Comparison of ENCODE assay signal across 8 cellular contexts in genomic region chr10:110007701-110008517, GRCh38. TPM values are rescaled to one million over a fixed set of nuclear protein-coding genes. Genes with fewer than 3 reads are reported as not detected.
DNase-seq lines count a peak whose midpoint lies in the region; ATAC-seq, FAIRE-seq and TF ChIP-seq lines count a peak whose summit lies in the region.

ADD3 (plus strand) TSS chr10:110007984; CDS start chr10:110100654, 92,670 bp downstream.

- peak within 1 kb of the TSS; percentile 76 for H3K9ac ChIP-seq in iPS-20b (ENCODE audit: low read depth, low read length)

- TF ChIP-seq CTCF in WERI-Rb-1 (IDR thresholded peaks at IDR 0.05; ENCODE audit: low read depth, low read length) (no peak), breast epithelium (IDR thresholded peaks at IDR 0.05) (no peak)

- ATAC-seq in GM18517 (IDR thresholded peaks at IDR 0.05; ENCODE audit: unreplicated experiment) = peak; percentile 49
- ATAC-seq in HG03039 (IDR thresholded peaks at IDR 0.05; ENCODE audit: unreplicated experiment) = peak; percentile 58

- DNase-seq in 8988T (peak; percentile 75), NCI-H2171 (lab: John Stamatoyannopoulos, UW) (peak; percentile 93), WERI-Rb-1 (peak; percentile 98), breast epithelium (ENCODE audit: low spot score in 2 of 2) (peak; percentile 86), small intestine (peak; percentile 90)

- peak within 1 kb of the TSS; percentile 70 for H3K4me3 ChIP-seq in WERI-Rb-1 (ENCODE audit: low read depth, low read length)
- peak within 1 kb of the TSS; percentile 85 to 99 (median 97) for H3K4me3 ChIP-seq in breast epithelium
- H3K4me3 ChIP-seq in iPS-20b (ENCODE audit: low read length) = peak within 1 kb of the TSS; percentile 91
- H3K4me3 ChIP-seq in small intestine (ENCODE audit: low read depth in 1 of 2, low read length in 2 of 2) = peak within 1 kb of the TSS; percentile 91 to 96

- WGBS in small intestine, 3 donors = 1% methylated on average over 37 to 83 of the region's 83 CpGs

- no peak for FAIRE-seq in small intestine (lab: Jason Lieb, UNC)

- H3K4me1 ChIP-seq in breast epithelium (peaks cover 0 to 22% of the 10 kb centered on the region in 2 donors), iPS-20b (ENCODE audit: insufficient read depth, low read length) (peaks cover 45% of the 10 kb centered on the region), small intestine (ENCODE audit: control insufficient read depth in 2 of 2, insufficient read depth in 1 of 2, low read depth in 1 of 2, low read length in 1 of 2) (peaks cover 2 to 3% of the 10 kb centered on the region in 2 donors)

- peak within 1 kb of the TSS; percentile 97 for H3K27ac ChIP-seq in WERI-Rb-1
- H3K27ac ChIP-seq in breast epithelium = peak within 1 kb of the TSS; percentile 93 to 97
- peak within 1 kb of the TSS; percentile 29 for H3K27ac ChIP-seq in iPS-20b (ENCODE audit: low read length)
- H3K27ac ChIP-seq in small intestine (ENCODE audit: low read depth in 1 of 2, low read length in 1 of 2) = peak within 1 kb of the TSS; percentile 91 to 96

- intact Hi-C loops in breast epithelium (cut with DNase I; ENCODE audit: low total_unique reads) = no loop called here

- H3K27me3 ChIP-seq in WERI-Rb-1 (ENCODE audit: insufficient read depth, low read depth, severe bottlenecking) (no peaks in the 10 kb centered on the region), breast epithelium (no peaks in the 10 kb centered on the region), iPS-20b (ENCODE audit: insufficient read depth, low read length) (peaks cover 11% of the 10 kb centered on the region), small intestine (ENCODE audit: control insufficient read depth in 2 of 2, insufficient read depth in 2 of 2, low read length in 2 of 2) (no peaks in the 10 kb centered on the region)

- H3K9me3 ChIP-seq in WERI-Rb-1 (ENCODE audit: severe bottlenecking) = no peaks in the 10 kb centered on the region
- H3K9me3 ChIP-seq in breast epithelium = no peaks in the 10 kb centered on the region
- H3K9me3 ChIP-seq in iPS-20b (ENCODE audit: insufficient read depth, low read depth, low read length) = no peaks in the 10 kb centered on the region
- no peaks in the 10 kb centered on the region for H3K9me3 ChIP-seq in small intestine (ENCODE audit: control insufficient read depth, low read depth)

- TF ChIP-seq POLR2A in breast epithelium (IDR thresholded peaks at IDR 0.05) = no peak

- peaks cover 10% of the 10 kb centered on the region for H3K36me3 ChIP-seq in WERI-Rb-1
- H3K36me3 ChIP-seq in breast epithelium = no peaks in the 10 kb centered on the region
- no peaks in the 10 kb centered on the region for H3K36me3 ChIP-seq in iPS-20b (ENCODE audit: insufficient read depth, low read depth, low read length)
- no peaks in the 10 kb centered on the region for H3K36me3 ChIP-seq in small intestine (ENCODE audit: control insufficient read depth in 2 of 2, insufficient read depth in 2 of 2, low read length in 2 of 2)

RNA-seq across cellular contexts. Expression of gene ADD3, which starts in this region (rescaled TPM):
- total RNA-seq in breast epithelium = 100 to 1,000 TPM; 208 to 458 (median 347) TPM
- polyA plus RNA-seq in small intestine = 100 to 1,000 TPM in 1 of 3 donors, 10 to 100 TPM in 2; 63.7 to 123 (median 74.8) TPM

Comparison
In these comparisons a context has a peak if more than half of its experiments do, and no peak if none do; other contexts are left out.
1. Peak in every context shown above with its lines: DNase-seq, ATAC-seq, H3K4me3 ChIP-seq and H3K27ac ChIP-seq.
2. H3K27ac ChIP-seq: peak in every context shown above with its lines; median percentile 97 in WERI-Rb-1; 95 in breast epithelium; 94 in small intestine; 29 in iPS-20b.